In genomic region chr3:50299929-50300680, GRCh38 we compare ENCODE assay signal across 8 cellular contexts. TPM values are rescaled to one million over a fixed set of nuclear protein-coding genes. Genes with fewer than 3 reads are reported as not detected.
DNase-seq lines count a peak whose midpoint lies in the region; ATAC-seq and TF ChIP-seq lines count a peak whose summit lies in the region.

No MANE protein-coding gene starts in this region.

- H3K4me3 Mint-ChIP-seq in CD4-positive, alpha-beta T cell: peak overlapping the region; percentile 99

- H3K9me2 ChIP-seq in MM.1S (replicated peaks; ENCODE audit: insufficient read depth, low read length): no peaks in the 10 kb centered on the region

- intact Hi-C loops in CD4-positive, alpha-beta T cell (cut with DNase I, micrococcal nuclease): loop anchor here (1.0 to 5.0 kb wide), 6 partner anchors 21 to 888 kb away; partner anchors contain the start of genes GNAI2 (in 1 of the 2), RHOA (in 1 of the 2), TCTA (in 1 of the 2) and TMEM115 (in 1 of the 2)

- no peaks in the 10 kb centered on the region for H3K9me3 ChIP-seq in CD4-positive, alpha-beta T cell (ENCODE audit: control insufficient read depth, low read length)
- H3K9me3 ChIP-seq in MM.1S (replicated peaks; ENCODE audit: insufficient read depth, low read length) (no peaks in the 10 kb centered on the region), iPS-15b (ENCODE audit: control insufficient read depth, insufficient read depth, low read length) (no peaks in the 10 kb centered on the region)

- peak overlapping the region; percentile 87 for H2AFZ ChIP-seq in MM.1S (ENCODE audit: low read length)

- H3K4me1 Mint-ChIP-seq in CD4-positive, alpha-beta T cell (ENCODE audit: low read depth): peaks cover 30% of the 10 kb centered on the region

- CTCF ChIA-PET in CD4-positive, alpha-beta T cell (lab: Charles Lee): interaction anchor here (0.8 to 2.9 kb wide), 9 partner anchors 22 to 291 kb away, joined by 3 to 18 read pairs (median 7); partner anchors contain the start of gene TMEM115

- peaks cover 4% of the 10 kb centered on the region; the same call in 1 of the 2 replicates for H3F3A ChIP-seq in MM.1S (ENCODE audit: insufficient read depth, low read length)

- H3K9ac ChIP-seq in MM.1S (ENCODE audit: low read length) (peak overlapping the region; percentile 80), iPS-15b (ENCODE audit: low read depth, low read length) (peak overlapping the region; percentile 76)

- peaks cover 7% of the 10 kb centered on the region for H3K36me3 Mint-ChIP-seq in CD4-positive, alpha-beta T cell (ENCODE audit: low read depth)

- peak overlapping the region; percentile 89 for H3K27ac ChIP-seq in CD4-positive, alpha-beta T cell (ENCODE audit: low read depth, low read length)
- H3K27ac ChIP-seq in MM.1S (ENCODE audit: low read length): peak overlapping the region; percentile 55; the same call in 1 of the 2 replicates

- H3K4me3 ChIP-seq in MM.1S (ENCODE audit: low read length) (peak overlapping the region; percentile 72), iPS-15b (ENCODE audit: low read depth, low read length) (peak overlapping the region; percentile 45), skeletal muscle cell (ENCODE audit: low read depth, low read length) (peak overlapping the region; percentile 53)

- peaks cover 12% of the 10 kb centered on the region; the same call in 1 of the 2 replicates for H3K4me1 ChIP-seq in MM.1S (ENCODE audit: low read length)
- H3K4me1 ChIP-seq in iPS-15b (ENCODE audit: control insufficient read depth, insufficient read depth, low read length): peaks cover 3% of the 10 kb centered on the region

- H3K27me3 ChIP-seq in CD4-positive, alpha-beta T cell (ENCODE audit: control insufficient read depth, insufficient read depth, low read length): no peaks in the 10 kb centered on the region
- H3K27me3 ChIP-seq in MM.1S (replicated peaks; ENCODE audit: insufficient read depth, low read length): no peaks in the 10 kb centered on the region
- no peaks in the 10 kb centered on the region for H3K27me3 ChIP-seq in iPS-15b (ENCODE audit: control insufficient read depth, insufficient read depth, low read length)

- H3K36me3 ChIP-seq in MM.1S (replicated peaks; ENCODE audit: insufficient read depth, low read length) (no peaks in the 10 kb centered on the region), iPS-15b (ENCODE audit: control insufficient read depth, insufficient read depth, low read length) (peaks cover 2% of the 10 kb centered on the region)

- no peaks in the 10 kb centered on the region for H3K27me3 Mint-ChIP-seq in CD4-positive, alpha-beta T cell

- peak overlapping the region; percentile 99 for H3K27ac Mint-ChIP-seq in CD4-positive, alpha-beta T cell

- no peak for ATAC-seq in CD4-positive, alpha-beta T cell (ENCODE audit: poor library complexity)
- ATAC-seq in GM18502 (IDR thresholded peaks at IDR 0.05; ENCODE audit: poor library complexity, unreplicated experiment) (no peak), HG03469 (IDR thresholded peaks at IDR 0.05; ENCODE audit: unreplicated experiment) (no peak), GM21576 (IDR thresholded peaks at IDR 0.05; ENCODE audit: unreplicated experiment) (no peak)

- no peaks in the 10 kb centered on the region for H4K20me1 ChIP-seq in MM.1S (ENCODE audit: insufficient read depth, low read length)

- POLR2A ChIA-PET in CD4-positive, alpha-beta T cell (lab: Charles Lee): interaction anchor here (0.9 to 3.4 kb wide), 19 partner anchors 15 to 371 kb away, joined by 3 to 54 read pairs (median 9); partner anchors contain the start of genes CYB561D2, GNAI2, MON1A and NPRL2

- peak overlapping the region; percentile 94 for H3K4me2 ChIP-seq in MM.1S (ENCODE audit: low read depth, low read length)

- TF ChIP-seq CTCF in CD4-positive, alpha-beta T cell (IDR thresholded peaks at IDR 0.05): no peak
- TF ChIP-seq CTCF in MM.1S (IDR thresholded peaks at IDR 0.05; ENCODE audit: low read length): no peak

- H3K79me2 ChIP-seq in MM.1S (ENCODE audit: low read length): peaks cover 11% of the 10 kb centered on the region; the same call in 1 of the 2 replicates

- no peaks in the 10 kb centered on the region for H3K9me3 Mint-ChIP-seq in CD4-positive, alpha-beta T cell

- no peak for DNase-seq in CD4-positive, alpha-beta T cell
- no peak for DNase-seq in MM.1S
- DNase-seq in amygdala (lab: John Stamatoyannopoulos, UW): peak in 33 of 56 donors; percentile 26 to 84 (median 67)
- peak; percentile 13 for DNase-seq in skeletal muscle cell (ENCODE audit: low read depth)

RNA-seq across cellular contexts. Expression of gene HYAL3, which starts 0.9 kb away (rescaled TPM):
- 1 to 10 TPM; 3.0 to 3.2 TPM for total RNA-seq in CD4-positive, alpha-beta T cell

RNA-seq across cellular contexts. Expression of gene NAA80, which starts 0.9 kb away (rescaled TPM):
- 10 to 100 TPM; 47.0 to 48.8 TPM for total RNA-seq in CD4-positive, alpha-beta T cell

RNA-seq across cellular contexts. Expression of gene HYAL1, which starts 3.3 kb away (rescaled TPM):
- total RNA-seq in CD4-positive, alpha-beta T cell: under 1 TPM in 1 of 2 experiments, not detected in 1; 0.38 TPM

RNA-seq across cellular contexts. Expression of gene IFRD2, which starts 7.9 kb away (rescaled TPM):
- total RNA-seq in CD4-positive, alpha-beta T cell: 10 to 100 TPM; 30.0 to 30.4 TPM

RNA-seq across cellular contexts. Expression of gene LSMEM2, which starts 21.2 kb away (rescaled TPM):
- under 1 TPM in 1 of 2 experiments, not detected in 1; 0.22 TPM for total RNA-seq in CD4-positive, alpha-beta T cell

Comparison
In these comparisons a context has a peak if more than half of its experiments do, and no peak if none do; other contexts are left out.
1. DNase-seq: peak in amygdala (33 of 56) and skeletal muscle cell (single experiment); none in CD4-positive, alpha-beta T cell (0 of 10) and MM.1S (single experiment).
2. Peak in every context shown above with its lines, with median percentiles within 50 percentile points of each other: H3K4me3 ChIP-seq.